ENCODE assay signal across 9 cellular contexts in genomic region chr1:200837931-200838571, GRCh38. TPM values are rescaled to one million over a fixed set of nuclear protein-coding genes. Genes with fewer than 3 reads are reported as not detected.
DNase-seq lines count a peak whose midpoint lies in the region; TF ChIP-seq lines count a peak whose summit lies in the region.
"Had no signal": no experiment of that assay in that cellular context is flagged by ENCODE, and none has a peak within 500 bp of the region (broad histone marks: within the 10 kb centered on the region; RNA-seq: fewer than 3 reads in every experiment).

No MANE protein-coding gene starts in this region.

- intact Hi-C loops in mammary epithelial cell (cut with micrococcal nuclease) = no loop called here

- H3K27me3 Mint-ChIP-seq in neural progenitor cell (ENCODE audit: insufficient read depth, low read depth) = no peaks in the 10 kb centered on the region

- H3K4me3 ChIP-seq in DOHH2 (ENCODE audit: low read length) = no peak overlapping the region
- no peak overlapping the region for H3K4me3 ChIP-seq in mammary epithelial cell (replicated peaks in 1 of 3; ENCODE audit: insufficient read depth in 1 of 3, low read depth in 2 of 3, low read length in 3 of 3)
- H3K4me3 ChIP-seq in neural progenitor cell = no peak overlapping the region

- DNase-seq in M059J (ENCODE audit: low read depth) (peak; percentile 42), mammary epithelial cell (no peak), neural progenitor cell (ENCODE audit: low spot score) (no peak), superior temporal gyrus (ENCODE audit: extremely low spot score) (no peak), NCI-H2029 (lab: John Stamatoyannopoulos, UW) (no peak)
- no peak for DNase-seq in effector CD4-positive, alpha-beta T cell
- DNase-seq in activated CD8-positive, alpha-beta memory T cell treated with anti-CD3 and anti-CD28 coated beads, Interleukin-2, amount 50 U/mL, for 48 hours = no peak

- H3K27me3 ChIP-seq in DOHH2 (ENCODE audit: control insufficient read depth, low read length) (no peaks in the 10 kb centered on the region), mammary epithelial cell (ENCODE audit: insufficient read depth, low read length) (no peaks in the 10 kb centered on the region), neural progenitor cell (no peaks in the 10 kb centered on the region)
- H3K27me3 ChIP-seq: neutrophil had no signal

- 38% methylated on average over 2 of the region's 2 CpGs for WGBS in mammary epithelial cell (ENCODE audit: low coverage, missing lambda C conversion rate)

- no TSS peak for BruUV-seq in mammary epithelial cell (replicated peaks; lab: Mats Ljungman, UMichigan)

- H2AFZ ChIP-seq in mammary epithelial cell (ENCODE audit: low read depth, low read length) (no peak overlapping the region), neural progenitor cell (replicated peaks) (no peak overlapping the region)

- peaks cover 8% of the 10 kb centered on the region for H3K9me3 Mint-ChIP-seq in neural progenitor cell

- H3K4me1 Mint-ChIP-seq in neural progenitor cell = no peaks in the 10 kb centered on the region

- H4K20me1 ChIP-seq in DOHH2 (ENCODE audit: control insufficient read depth, insufficient read depth, low read depth, low read length) (no peaks in the 10 kb centered on the region; the same call in 1 of the 2 replicates), mammary epithelial cell (ENCODE audit: insufficient read depth, low read length) (no peaks in the 10 kb centered on the region), neural progenitor cell (ENCODE audit: low read depth) (no peaks in the 10 kb centered on the region)

- CTCF ChIA-PET in mammary epithelial cell (lab: Charles Lee; ENCODE audit: low non-redundant PET) = interaction anchor here (0.6 kb wide), 1 partner anchor 216 kb away, joined by 3 read pairs; no protein-coding TSS in a partner anchor

- dilution Hi-C loops in mammary epithelial cell (cut with HindIII; ENCODE audit: low sequenced_read_pairs) = no loop called here

- H3K9ac ChIP-seq in mammary epithelial cell (ENCODE audit: insufficient read depth, low read length) (no peak overlapping the region), neural progenitor cell (no peak overlapping the region)

- peaks cover 10% of the 10 kb centered on the region for H3K36me3 ChIP-seq in DOHH2 (ENCODE audit: control insufficient read depth, low read length)
- peaks cover 19% of the 10 kb centered on the region for H3K36me3 ChIP-seq in mammary epithelial cell (ENCODE audit: insufficient read depth, low read length)
- peaks cover 18% of the 10 kb centered on the region for H3K36me3 ChIP-seq in neural progenitor cell
- H3K36me3 ChIP-seq: neutrophil had no signal

- H3K27ac ChIP-seq in DOHH2 (ENCODE audit: low read depth, low read length) (no peak overlapping the region), mammary epithelial cell (ENCODE audit: insufficient read depth, low read depth, low read length) (no peak overlapping the region), neural progenitor cell (no peak overlapping the region)
- H3K27ac ChIP-seq: neutrophil had no signal

- H3K27ac Mint-ChIP-seq in neural progenitor cell = no peak overlapping the region

- H3K79me2 ChIP-seq in DOHH2 (ENCODE audit: control insufficient read depth, low read length) = no peaks in the 10 kb centered on the region
- peaks cover 62% of the 10 kb centered on the region for H3K79me2 ChIP-seq in mammary epithelial cell (ENCODE audit: insufficient read depth, low read length)
- H3K79me2 ChIP-seq in neural progenitor cell (ENCODE audit: low read depth) = peaks cover 8% of the 10 kb centered on the region

- no peaks in the 10 kb centered on the region for H3F3A ChIP-seq in DOHH2 (ENCODE audit: control insufficient read depth, insufficient read depth)
- H3F3A ChIP-seq in neural progenitor cell (ENCODE audit: low read depth) = no peaks in the 10 kb centered on the region

- H3K9me2 ChIP-seq in DOHH2 (replicated peaks; ENCODE audit: control insufficient read depth, low read length) = no peaks in the 10 kb centered on the region

- H3K4me3 Mint-ChIP-seq in neural progenitor cell = no peak overlapping the region

- 0 out of 2 replicates have a peak, but pooled peaks cover 4% of the 10 kb centered on the region for H3K9me3 ChIP-seq in DOHH2 (ENCODE audit: control insufficient read depth, insufficient read depth, low read length)
- H3K9me3 ChIP-seq in mammary epithelial cell (replicated peaks; ENCODE audit: insufficient read depth, low read length) = no peaks in the 10 kb centered on the region
- peaks cover 9% of the 10 kb centered on the region for H3K9me3 ChIP-seq in neural progenitor cell (ENCODE audit: low read depth)
- H3K9me3 ChIP-seq: neutrophil had no signal

- peak; percentile 43 for TF ChIP-seq CTCF in DOHH2 (IDR thresholded peaks at IDR 0.05; ENCODE audit: low read depth, low read length, poor library complexity, severe bottlenecking)
- TF ChIP-seq CTCF in mammary epithelial cell (conservative IDR thresholded peaks at IDR 0.05 in 1 of 2, IDR thresholded peaks at IDR 0.05 in 1 of 2; ENCODE audit: extremely low read depth in 1 of 2, insufficient read depth in 1 of 2, low read depth in 1 of 2, low read length in 2 of 2) = peak; percentile 39 to 46
- peak; percentile 50 for TF ChIP-seq CTCF in neural progenitor cell (IDR thresholded peaks at IDR 0.05)

- in situ Hi-C loops in mammary epithelial cell (cut with MboI; ENCODE audit: low sequenced_read_pairs in 2 of 2) = no loop called here

- no peaks in the 10 kb centered on the region for H3K4me1 ChIP-seq in DOHH2 (ENCODE audit: control insufficient read depth, low read length)
- H3K4me1 ChIP-seq in mammary epithelial cell (ENCODE audit: insufficient read depth, low read length) = peaks cover 14% of the 10 kb centered on the region
- H3K4me1 ChIP-seq in neural progenitor cell = no peaks in the 10 kb centered on the region

- no peak overlapping the region for H3K4me2 ChIP-seq in DOHH2 (ENCODE audit: low read length)
- no peak overlapping the region for H3K4me2 ChIP-seq in mammary epithelial cell (ENCODE audit: insufficient read depth, low read depth, low read length)
- no peak overlapping the region for H3K4me2 ChIP-seq in neural progenitor cell

- H3K36me3 Mint-ChIP-seq in neural progenitor cell = peaks cover 20% of the 10 kb centered on the region

RNA-seq across cellular contexts. Expression of gene GPR25, which starts 34.7 kb away (rescaled TPM):
- total RNA-seq in M059J (2014; rRNA removed; shearing (Covaris generic)) = not detected in 2 replicates
- total RNA-seq in mammary epithelial cell (not detected), neural progenitor cell (ENCODE audit: low replicate concordance) (not detected in 2 replicates)
- polyA plus RNA-seq in mammary epithelial cell = not detected
- not detected for polyA minus RNA-seq in mammary epithelial cell

RNA-seq across cellular contexts. Expression of gene INAVA, which starts 56.6 kb away (rescaled TPM):
- 2.8 and 4.9 TPM in 2 replicates for total RNA-seq in M059J (2014; rRNA removed; shearing (Covaris generic))
- total RNA-seq in mammary epithelial cell (10 to 100 TPM; 26.5 to 27.2 TPM), neural progenitor cell (ENCODE audit: low replicate concordance) (23.7 and 63.1 TPM in 2 replicates)
- 11.4 TPM for polyA plus RNA-seq in mammary epithelial cell
- polyA minus RNA-seq in mammary epithelial cell = 17.4 TPM
